Comparison of ENCODE assay signal across 13 cellular contexts in the genomic region with DNA sequence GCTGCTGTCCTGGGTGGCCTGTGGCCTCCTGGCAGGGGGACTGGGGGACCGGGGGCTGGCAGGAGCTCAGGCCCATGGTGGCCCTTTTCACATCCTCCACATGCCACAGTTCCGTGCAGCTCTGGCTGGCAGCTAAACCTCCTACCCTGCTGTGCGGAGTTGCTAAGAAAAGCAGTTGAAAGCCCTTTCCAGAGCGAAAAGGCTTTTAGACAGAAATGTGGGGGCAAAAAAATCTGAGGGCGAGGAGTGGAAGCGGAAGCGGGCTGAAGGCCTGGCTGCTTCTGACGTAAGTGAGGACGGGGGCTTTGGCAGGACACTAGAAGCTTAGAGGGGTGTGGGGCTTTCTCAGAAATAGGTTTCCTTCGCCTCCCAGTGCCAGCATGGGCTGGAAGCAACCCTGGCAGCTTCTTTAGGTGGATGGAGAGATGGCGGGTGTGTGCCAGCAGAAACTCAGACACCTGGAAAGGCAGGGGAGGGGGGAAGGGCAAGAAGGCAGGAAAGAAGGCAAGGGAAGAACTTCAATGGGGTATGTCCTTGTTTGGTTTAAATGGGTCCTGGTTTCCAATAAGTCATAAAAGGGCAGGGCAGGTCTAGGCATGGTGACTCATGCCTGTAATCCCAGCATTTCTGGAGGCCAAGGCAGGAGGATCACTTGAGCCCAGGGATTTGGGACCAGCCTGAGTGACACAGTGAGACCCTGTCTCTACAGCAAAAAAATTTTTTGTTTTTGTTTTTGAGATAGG.
DNase-seq lines count a peak whose midpoint lies in the region; TF ChIP-seq lines count a peak whose summit lies in the region.
"Had no signal": no experiment of that assay in that cellular context is flagged by ENCODE, and none has a peak within 500 bp of the region (broad histone marks: within the 10 kb centered on the region; RNA-seq: fewer than 3 reads in every experiment).

No MANE protein-coding gene starts in this region.

- TF ChIP-seq CTCF in HL-60 (IDR thresholded peaks at IDR 0.05; ENCODE audit: insufficient read depth, low read length), result no peak

- peak overlapping the region; percentile 64 for H3K27ac ChIP-seq in HL-60 (replicated peaks)
- H3K27ac ChIP-seq: C4-2B, psoas muscle, VCaP had no signal

- H3K4me3 ChIP-seq in HL-60 (replicated peaks; ENCODE audit: insufficient read depth, low read length), result no peak overlapping the region
- H3K4me3 ChIP-seq: psoas muscle had no signal

- peak; percentile 47 for DNase-seq in CD1c-positive myeloid dendritic cell (ENCODE audit: extremely low spot score)
- DNase-seq in HL-60 (ENCODE audit: low read depth in 1 of 2, low spot score in 1 of 2), result peak in 1 of 2 experiments; percentile 67
- DNase-seq in amygdala (lab: John Stamatoyannopoulos, UW), result peak in 32 of 56 donors; percentile 22 to 80 (median 55)
- DNase-seq in middle frontal gyrus (ENCODE audit: extremely low spot score, low spot score), result peak; percentile 67
- DNase-seq in HUDEP-2 (lab: John Stamatoyannopoulos, UW; ENCODE audit: unreplicated experiment in 76 of 76), result no peak
- DNase-seq in SHP77 (lab: John Stamatoyannopoulos, UW), result no peak
- no peak for DNase-seq in SW 1271 (lab: John Stamatoyannopoulos, UW)
- DNase-seq in NCI-H2081 (lab: John Stamatoyannopoulos, UW), result no peak
- DNase-seq: NCI-H2029 treated with DMSO at 0.1 percent for 48 hours; psoas muscle; stimulated activated CD4-positive, alpha-beta T cell treated with anti-CD3 and anti-CD28 coated beads, Interleukin-2, amount 100 ng/mL, for 48 hours had no signal

- no peaks in the 10 kb centered on the region for H3K27me3 ChIP-seq in HL-60 (ENCODE audit: insufficient read depth, poor library complexity, severe bottlenecking)

Comparison
In these comparisons a context has a peak if more than half of its experiments do, and no peak if none do; other contexts are left out.
1. DNase-seq: peak in CD1c-positive myeloid dendritic cell (single experiment), amygdala (32 of 56) and middle frontal gyrus (single experiment); none in HUDEP-2 (0 of 76), SHP77 (0 of 2), SW 1271 (0 of 2) and NCI-H2081 (0 of 2).